In the genomic region with DNA sequence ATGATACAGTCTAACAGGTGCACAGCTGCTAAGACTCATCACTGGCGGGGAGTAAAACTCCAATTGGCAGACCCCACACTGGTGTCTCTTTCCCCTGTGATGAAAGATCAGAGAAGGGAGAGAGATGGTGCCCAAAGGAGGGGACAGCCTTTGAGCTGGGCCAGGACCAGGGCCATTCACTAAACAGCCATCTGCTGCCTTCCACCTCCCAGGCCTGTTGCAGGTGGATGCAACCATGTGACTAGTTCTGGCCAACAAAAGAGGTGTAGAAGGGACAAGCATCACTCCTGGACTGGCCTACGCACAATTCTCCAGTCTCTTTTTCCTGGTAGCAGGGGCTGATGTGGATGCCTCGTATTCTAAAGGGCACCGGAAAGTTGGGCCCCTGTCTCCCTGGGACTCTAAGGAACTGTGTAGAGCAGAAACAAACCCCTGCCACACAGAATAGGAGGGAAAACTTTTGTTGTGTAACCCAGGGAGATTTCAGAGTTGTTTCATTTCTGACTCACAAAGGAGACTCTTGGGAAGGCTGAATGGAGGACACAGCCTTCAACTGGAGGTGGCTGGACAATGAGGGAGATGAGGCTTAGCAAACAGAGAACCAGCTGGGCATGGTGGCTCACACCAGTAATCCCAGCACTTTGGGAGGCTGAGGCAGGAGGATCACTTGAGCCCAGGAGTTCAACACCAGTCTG, we compare ENCODE assay signal across 17 cellular contexts. TPM values are rescaled to one million over a fixed set of nuclear protein-coding genes. Genes with fewer than 3 reads are reported as not detected.
DNase-seq lines count a peak whose midpoint lies in the region; ATAC-seq and TF ChIP-seq lines count a peak whose summit lies in the region.
"Had no signal": no experiment of that assay in that cellular context is flagged by ENCODE, and none has a peak within 500 bp of the region (broad histone marks: within the 10 kb centered on the region; RNA-seq: fewer than 3 reads in every experiment).

No MANE protein-coding gene starts in this region.

- peaks cover 79% of the 10 kb centered on the region for H3K36me3 Mint-ChIP-seq in activated CD4-positive, alpha-beta memory T cell treated with anti-CD3 and anti-CD28 coated beads for 36 hours
- peaks cover 63% of the 10 kb centered on the region for H3K36me3 Mint-ChIP-seq in activated CD4-positive, alpha-beta memory T cell treated with anti-CD3 and anti-CD28 coated beads, Interleukin-2, amount 10 ng/mL, durations not matched to agents 7 days and 5 days (ENCODE audit: low read depth)
- H3K36me3 Mint-ChIP-seq in stimulated activated effector memory CD8-positive, alpha-beta T cell treated with anti-CD3 and anti-CD28 coated beads, Interleukin-12 subunit alpha, Interleukin-12 subunit beta, amount 100 ng/mL, for 72 hours = peaks cover 100% of the 10 kb centered on the region

- no peaks in the 10 kb centered on the region for H3K27me3 ChIP-seq in OCI-LY1 (ENCODE audit: insufficient read depth, low read length)
- H3K27me3 ChIP-seq: suprapubic skin had no signal

- peak overlapping the region; percentile 66 for H3K27ac Mint-ChIP-seq in activated CD4-positive, alpha-beta memory T cell treated with anti-CD3 and anti-CD28 coated beads for 36 hours
- H3K27ac Mint-ChIP-seq in activated CD4-positive, alpha-beta memory T cell treated with anti-CD3 and anti-CD28 coated beads, Interleukin-2, amount 10 ng/mL, durations not matched to agents 7 days and 5 days = no peak overlapping the region
- H3K27ac Mint-ChIP-seq in stimulated activated effector memory CD8-positive, alpha-beta T cell treated with anti-CD3 and anti-CD28 coated beads, Interleukin-12 subunit alpha, Interleukin-12 subunit beta, amount 100 ng/mL, for 72 hours = peak overlapping the region; percentile 75
- H3K27ac Mint-ChIP-seq: GM23338 had no signal

- no peaks in the 10 kb centered on the region for H3K9me3 ChIP-seq in OCI-LY1 (ENCODE audit: low read length)
- H3K9me3 ChIP-seq: suprapubic skin had no signal

- peaks cover 22% of the 10 kb centered on the region for H3K4me1 Mint-ChIP-seq in activated CD4-positive, alpha-beta memory T cell treated with anti-CD3 and anti-CD28 coated beads for 36 hours (ENCODE audit: low read depth)
- H3K4me1 Mint-ChIP-seq in activated CD4-positive, alpha-beta memory T cell treated with anti-CD3 and anti-CD28 coated beads, Interleukin-2, amount 10 ng/mL, durations not matched to agents 7 days and 5 days = peaks cover 11% of the 10 kb centered on the region
- peaks cover 44% of the 10 kb centered on the region for H3K4me1 Mint-ChIP-seq in stimulated activated effector memory CD8-positive, alpha-beta T cell treated with anti-CD3 and anti-CD28 coated beads, Interleukin-12 subunit alpha, Interleukin-12 subunit beta, amount 100 ng/mL, for 72 hours

- H3K79me2 ChIP-seq in OCI-LY1 (ENCODE audit: insufficient read depth, low read length) = no peaks in the 10 kb centered on the region

- H3K27me3 Mint-ChIP-seq in activated CD4-positive, alpha-beta memory T cell treated with anti-CD3 and anti-CD28 coated beads for 36 hours = no peaks in the 10 kb centered on the region
- no peaks in the 10 kb centered on the region for H3K27me3 Mint-ChIP-seq in activated CD4-positive, alpha-beta memory T cell treated with anti-CD3 and anti-CD28 coated beads, Interleukin-2, amount 10 ng/mL, durations not matched to agents 7 days and 5 days

- H4K20me1 ChIP-seq in OCI-LY1 (ENCODE audit: insufficient read depth, low read length) = no peaks in the 10 kb centered on the region

- H3K4me3 ChIP-seq in OCI-LY1 (ENCODE audit: low read depth, low read length, poor library complexity, severe bottlenecking) = no peak overlapping the region
- H3K4me3 ChIP-seq: GM23338, suprapubic skin had no signal

- DNase-seq in activated CD4-positive, alpha-beta memory T cell treated with anti-CD3 and anti-CD28 coated beads for 36 hours = no peak
- no peak for DNase-seq in activated CD4-positive, alpha-beta memory T cell treated with anti-CD3 and anti-CD28 coated beads, Interleukin-2, amount 10 ng/mL, durations not matched to agents 7 days and 5 days
- DNase-seq in epithelial cell of prostate (ENCODE audit: low read depth, low spot score) (no peak), T-helper 9 cell (no peak), NCI-H446 (lab: John Stamatoyannopoulos, UW) (no peak), GM13976 (ENCODE audit: low spot score) (no peak)
- DNase-seq in stimulated activated effector memory CD8-positive, alpha-beta T cell treated with anti-CD3 and anti-CD28 coated beads, Interleukin-12 subunit alpha, Interleukin-12 subunit beta, amount 100 ng/mL, for 72 hours (ENCODE audit: low spot score in 2 of 2) = no peak
- DNase-seq: activated CD8-positive, alpha-beta memory T cell treated with anti-CD3 and anti-CD28 coated beads, Interleukin-2, amount 50 U/mL, for 4 hours; NCI-H1105 treated with DMSO at 0.1 percent for 48 hours; NCI-H69; stimulated activated CD4-positive, alpha-beta T cell treated with anti-CD3 and anti-CD28 coated beads, Interleukin-2, amount 100 ng/mL, for 48 hours had no signal

- H3K4me2 ChIP-seq in OCI-LY1 (ENCODE audit: low read length) = no peak overlapping the region
- H3K4me2 ChIP-seq: GM23338 had no signal

- H3K4me3 Mint-ChIP-seq in activated CD4-positive, alpha-beta memory T cell treated with anti-CD3 and anti-CD28 coated beads for 36 hours = no peak overlapping the region
- no peak overlapping the region for H3K4me3 Mint-ChIP-seq in activated CD4-positive, alpha-beta memory T cell treated with anti-CD3 and anti-CD28 coated beads, Interleukin-2, amount 10 ng/mL, durations not matched to agents 7 days and 5 days
- H3K4me3 Mint-ChIP-seq in stimulated activated effector memory CD8-positive, alpha-beta T cell treated with anti-CD3 and anti-CD28 coated beads, Interleukin-12 subunit alpha, Interleukin-12 subunit beta, amount 100 ng/mL, for 72 hours = no peak overlapping the region
- H3K4me3 Mint-ChIP-seq: GM23338 had no signal

- no peak overlapping the region for H3K9ac ChIP-seq in OCI-LY1 (ENCODE audit: low read length)

- ATAC-seq in stimulated activated effector memory CD8-positive, alpha-beta T cell treated with anti-CD3 and anti-CD28 coated beads, Interleukin-12 subunit alpha, Interleukin-12 subunit beta, amount 100 ng/mL, for 72 hours = no peak
- ATAC-seq: GM23338 had no signal

- intact Hi-C loops in activated CD4-positive, alpha-beta memory T cell treated with anti-CD3 and anti-CD28 coated beads for 36 hours (cut with micrococcal nuclease) = no loop called here

- H3K9me3 Mint-ChIP-seq in activated CD4-positive, alpha-beta memory T cell treated with anti-CD3 and anti-CD28 coated beads for 36 hours = no peaks in the 10 kb centered on the region
- H3K9me3 Mint-ChIP-seq in activated CD4-positive, alpha-beta memory T cell treated with anti-CD3 and anti-CD28 coated beads, Interleukin-2, amount 10 ng/mL, durations not matched to agents 7 days and 5 days = no peaks in the 10 kb centered on the region
- H3K9me3 Mint-ChIP-seq in stimulated activated effector memory CD8-positive, alpha-beta T cell treated with anti-CD3 and anti-CD28 coated beads, Interleukin-12 subunit alpha, Interleukin-12 subunit beta, amount 100 ng/mL, for 72 hours = no peaks in the 10 kb centered on the region
- H3K9me3 Mint-ChIP-seq: GM23338 had no signal

- H2AFZ ChIP-seq in OCI-LY1 (ENCODE audit: low read length) = no peak overlapping the region
- H2AFZ ChIP-seq: GM23338 had no signal

- CTCF ChIA-PET in activated CD4-positive, alpha-beta memory T cell treated with anti-CD3 and anti-CD28 coated beads for 36 hours (lab: Charles Lee) = interaction anchor here (6.9 to 13.9 kb wide), 3 partner anchors 13 to 111 kb away, joined by 92 to 382 read pairs (median 101); no protein-coding TSS in a partner anchor
- CTCF ChIA-PET in activated CD4-positive, alpha-beta memory T cell treated with anti-CD3 and anti-CD28 coated beads, Interleukin-2, amount 10 ng/mL, durations not matched to agents 7 days and 5 days (lab: Charles Lee) = interaction anchor here (1.2 to 7.9 kb wide), 5 partner anchors 62 to 111 kb away, joined by 5 to 173 read pairs (median 30); no protein-coding TSS in a partner anchor

- POLR2A ChIA-PET in activated CD4-positive, alpha-beta memory T cell treated with anti-CD3 and anti-CD28 coated beads for 36 hours (lab: Charles Lee) = no interaction called here
- POLR2A ChIA-PET in activated CD4-positive, alpha-beta memory T cell treated with anti-CD3 and anti-CD28 coated beads, Interleukin-2, amount 10 ng/mL, durations not matched to agents 7 days and 5 days (lab: Charles Lee) = no interaction called here

- no peaks in the 10 kb centered on the region for H3K9me2 ChIP-seq in OCI-LY1 (ENCODE audit: low read depth, low read length)

- in situ Hi-C loops in GM13976 (cut with MboI; ENCODE audit: low sequenced_read_pairs, unreplicated experiment) = loop anchor here (5.0 kb wide), 1 partner anchor 63 kb away; no protein-coding TSS in a partner anchor

- H3K27ac ChIP-seq in OCI-LY1 (ENCODE audit: low read depth, low read length, poor library complexity, severe bottlenecking) (peak overlapping the region; percentile 7), epithelial cell of prostate (peak overlapping the region; percentile 16)
- H3K27ac ChIP-seq: C4-2B, suprapubic skin had no signal

- peaks cover 93% of the 10 kb centered on the region for H3K36me3 ChIP-seq in OCI-LY1 (ENCODE audit: insufficient read depth, low read length)

- no peaks in the 10 kb centered on the region for H3F3A ChIP-seq in OCI-LY1 (ENCODE audit: insufficient read depth, low read length)

- no peak for TF ChIP-seq CTCF in OCI-LY1 (IDR thresholded peaks at IDR 0.05; ENCODE audit: low read length)
- no peak for TF ChIP-seq CTCF in GM13976 (IDR thresholded peaks at IDR 0.05; ENCODE audit: borderline replicate concordance, control extremely low read depth, extremely low read depth, insufficient read depth, missing control alignments)

- H3K4me1 ChIP-seq in OCI-LY1 (ENCODE audit: insufficient read depth, low read length, severe bottlenecking) = peaks cover 17% of the 10 kb centered on the region
- H3K4me1 ChIP-seq: suprapubic skin had no signal

RNA-seq across cellular contexts. Expression of a gene that starts 26.9 kb away (rescaled TPM):
- 100 to 1,000 TPM; 388 to 401 TPM for total RNA-seq in activated CD4-positive, alpha-beta memory T cell treated with anti-CD3 and anti-CD28 coated beads for 36 hours
- 100 to 1,000 TPM; 188 to 201 TPM for total RNA-seq in activated CD4-positive, alpha-beta memory T cell treated with anti-CD3 and anti-CD28 coated beads, Interleukin-2, amount 10 ng/mL, durations not matched to agents 7 days and 5 days

RNA-seq across cellular contexts. Expression of a gene that starts 33.6 kb away (rescaled TPM):
- not detected for total RNA-seq in activated CD4-positive, alpha-beta memory T cell treated with anti-CD3 and anti-CD28 coated beads for 36 hours
- total RNA-seq in activated CD4-positive, alpha-beta memory T cell treated with anti-CD3 and anti-CD28 coated beads, Interleukin-2, amount 10 ng/mL, durations not matched to agents 7 days and 5 days = not detected
- total RNA-seq: OCI-LY7; T-helper 2 cell treated with Interferon-gamma antibody and Interleukin-4, amounts not matched to agents 100 ng/mL and 5 ng/mL, for 36 hours had no signal
